In genomic region chr13:36673838-36674326, GRCh38 we compare ENCODE assay signal across 7 cellular contexts. TPM values are rescaled to one million over a fixed set of nuclear protein-coding genes. Genes with fewer than 3 reads are reported as not detected.
DNase-seq lines count a peak whose midpoint lies in the region; TF ChIP-seq lines count a peak whose summit lies in the region.

Gene SERTM1 (plus strand): TSS chr13:36674020. CDS start chr13:36695079, 21,059 bp downstream.

- no peak for TF ChIP-seq EP300 in stomach (IDR thresholded peaks at IDR 0.05)

- TF ChIP-seq CTCF in WERI-Rb-1 (IDR thresholded peaks at IDR 0.05; ENCODE audit: low read depth, low read length) (no peak), stomach (IDR thresholded peaks at IDR 0.05) (no peak), esophagus squamous epithelium (IDR thresholded peaks at IDR 0.05) (no peak)

- in situ Hi-C loops in KBM-7 (cut with MboI; ENCODE audit: low pct_unique_long_range_greater_than_20kb, low sequenced_read_pairs) = no loop called here

- TF ChIP-seq POLR2A in stomach (IDR thresholded peaks at IDR 0.05) (no peak), esophagus squamous epithelium (IDR thresholded peaks at IDR 0.05) (no peak)

- peaks cover 29% of the 10 kb centered on the region for H3K27me3 Mint-ChIP-seq in activated T-helper 2 cell treated with anti-CD3 and anti-CD28 coated beads, Interferon-gamma antibody, Interleukin-2, Interleukin-4, amounts not matched to agents 10 μg/mL and 5 μg/mL and 100 μg/mL, durations not matched to agents 14 hours and 24 hours and 36 hours (ENCODE audit: low read depth)

- H3K4me3 Mint-ChIP-seq in activated T-helper 2 cell treated with anti-CD3 and anti-CD28 coated beads, Interferon-gamma antibody, Interleukin-2, Interleukin-4, amounts not matched to agents 10 μg/mL and 5 μg/mL and 100 μg/mL, durations not matched to agents 14 hours and 24 hours and 36 hours (ENCODE audit: low read depth) = no peak within 1 kb of the TSS

- H3K36me3 Mint-ChIP-seq in activated T-helper 2 cell treated with anti-CD3 and anti-CD28 coated beads, Interferon-gamma antibody, Interleukin-2, Interleukin-4, amounts not matched to agents 10 μg/mL and 5 μg/mL and 100 μg/mL, durations not matched to agents 14 hours and 24 hours and 36 hours (ENCODE audit: low read depth) = no peaks in the 10 kb centered on the region

- H3K27ac ChIP-seq in WERI-Rb-1 (no peak within 1 kb of the TSS), iPS-18a (ENCODE audit: low read length) (no peak within 1 kb of the TSS), stomach (no peak within 1 kb of the TSS), esophagus squamous epithelium (no peak within 1 kb of the TSS)
- H3K27ac ChIP-seq in effector memory CD4-positive, alpha-beta T cell (ENCODE audit: insufficient read depth, low read length, poor library complexity, severe bottlenecking) = no peak within 1 kb of the TSS

- H3K4me1 Mint-ChIP-seq in activated T-helper 2 cell treated with anti-CD3 and anti-CD28 coated beads, Interferon-gamma antibody, Interleukin-2, Interleukin-4, amounts not matched to agents 10 μg/mL and 5 μg/mL and 100 μg/mL, durations not matched to agents 14 hours and 24 hours and 36 hours (ENCODE audit: low read depth) = no peaks in the 10 kb centered on the region

- H3K27ac Mint-ChIP-seq in activated T-helper 2 cell treated with anti-CD3 and anti-CD28 coated beads, Interferon-gamma antibody, Interleukin-2, Interleukin-4, amounts not matched to agents 10 μg/mL and 5 μg/mL and 100 μg/mL, durations not matched to agents 14 hours and 24 hours and 36 hours = no peak within 1 kb of the TSS

- peaks cover 11% of the 10 kb centered on the region for H3K4me1 ChIP-seq in iPS-18a (ENCODE audit: control insufficient read depth, low read depth, low read length)
- peaks cover 0 to 12% (median 10%) of the 10 kb centered on the region in 4 donors for H3K4me1 ChIP-seq in stomach
- H3K4me1 ChIP-seq in esophagus squamous epithelium = peaks cover 0 to 13% (median 8%) of the 10 kb centered on the region in 3 donors
- no peaks in the 10 kb centered on the region for H3K4me1 ChIP-seq in effector memory CD4-positive, alpha-beta T cell (ENCODE audit: control insufficient read depth, insufficient read depth, low read length, poor library complexity, severe bottlenecking)

- no peaks in the 10 kb centered on the region for H3K27me3 ChIP-seq in WERI-Rb-1 (ENCODE audit: insufficient read depth, low read depth, severe bottlenecking)
- peaks cover 59% of the 10 kb centered on the region for H3K27me3 ChIP-seq in iPS-18a (ENCODE audit: control insufficient read depth, insufficient read depth, low read length)
- peaks cover 0 to 49% (median 29%) of the 10 kb centered on the region in 3 donors for H3K27me3 ChIP-seq in stomach
- peaks cover 0 to 58% (median 4%) of the 10 kb centered on the region in 4 donors for H3K27me3 ChIP-seq in esophagus squamous epithelium
- no peaks in the 10 kb centered on the region for H3K27me3 ChIP-seq in effector memory CD4-positive, alpha-beta T cell (replicated peaks; ENCODE audit: control insufficient read depth, insufficient read depth, low read length, poor library complexity, severe bottlenecking)

- WGBS in stomach, 5 donors = 3 to 8% (median 4%) methylated on average over 18 to 56 of the region's 56 CpGs
- WGBS in esophagus squamous epithelium, 2 donors = 1% methylated on average over 29 of the region's 56 CpGs; no CpG with 5 or more reads in 1 of the 2 donors

- intact Hi-C loops in stomach (cut with DNase I; ENCODE audit: low total_unique reads) (no loop called here), esophagus squamous epithelium (cut with DNase I) (no loop called here)
- intact Hi-C loops in activated T-helper 2 cell treated with anti-CD3 and anti-CD28 coated beads, Interferon-gamma antibody, Interleukin-2, Interleukin-4, amounts not matched to agents 10 μg/mL and 5 μg/mL and 100 μg/mL, durations not matched to agents 14 hours and 24 hours and 36 hours (cut with micrococcal nuclease) = no loop called here

- no peak within 1 kb of the TSS for H3K9ac ChIP-seq in iPS-18a (ENCODE audit: low read length)

- H3K9me3 Mint-ChIP-seq in activated T-helper 2 cell treated with anti-CD3 and anti-CD28 coated beads, Interferon-gamma antibody, Interleukin-2, Interleukin-4, amounts not matched to agents 10 μg/mL and 5 μg/mL and 100 μg/mL, durations not matched to agents 14 hours and 24 hours and 36 hours = no peaks in the 10 kb centered on the region

- no peaks in the 10 kb centered on the region for H3K9me3 ChIP-seq in WERI-Rb-1 (ENCODE audit: severe bottlenecking)
- no peaks in the 10 kb centered on the region for H3K9me3 ChIP-seq in iPS-18a (ENCODE audit: control insufficient read depth, low read depth, low read length)
- H3K9me3 ChIP-seq in stomach = no peaks in the 10 kb centered on the region
- no peaks in the 10 kb centered on the region for H3K9me3 ChIP-seq in esophagus squamous epithelium
- no peaks in the 10 kb centered on the region for H3K9me3 ChIP-seq in effector memory CD4-positive, alpha-beta T cell (ENCODE audit: control insufficient read depth, low read length)

- H3K36me3 ChIP-seq in WERI-Rb-1 (no peaks in the 10 kb centered on the region), iPS-18a (ENCODE audit: control insufficient read depth, low read depth, low read length) (no peaks in the 10 kb centered on the region), stomach (no peaks in the 10 kb centered on the region), esophagus squamous epithelium (no peaks in the 10 kb centered on the region)
- no peaks in the 10 kb centered on the region for H3K36me3 ChIP-seq in effector memory CD4-positive, alpha-beta T cell (ENCODE audit: control insufficient read depth, insufficient read depth, low read length)

- DNase-seq in KBM-7 (peak; percentile 37), WERI-Rb-1 (peak; percentile 59), stomach (no peak), esophagus squamous epithelium (lab: John Stamatoyannopoulos, UW) (no peak)
- DNase-seq in activated T-helper 2 cell treated with anti-CD3 and anti-CD28 coated beads, Interferon-gamma antibody, Interleukin-2, Interleukin-4, amounts not matched to agents 10 μg/mL and 5 μg/mL and 100 μg/mL, durations not matched to agents 14 hours and 24 hours and 36 hours (ENCODE audit: low spot score) = no peak
- no peak for DNase-seq in effector memory CD4-positive, alpha-beta T cell

- H3K4me3 ChIP-seq in WERI-Rb-1 (ENCODE audit: low read depth, low read length) (peak within 1 kb of the TSS; percentile 59), iPS-18a (ENCODE audit: low read length) (peak within 1 kb of the TSS; percentile 53), stomach (peak within 1 kb of the TSS; percentile 22 to 43 (median 27)), esophagus squamous epithelium (peak within 1 kb of the TSS in 2 of 4 donors; percentile 20 to 49)
- H3K4me3 ChIP-seq in effector memory CD4-positive, alpha-beta T cell (ENCODE audit: insufficient read depth, low read depth, low read length, poor library complexity, severe bottlenecking) = no peak within 1 kb of the TSS

RNA-seq across cellular contexts. Expression of gene SERTM1, which starts in this region (rescaled TPM):
- total RNA-seq in stomach (under 1 TPM in 3 of 5 donors, not detected in 2; 0.37 to 0.87 (median 0.43) TPM), esophagus squamous epithelium (not detected)
- polyA plus RNA-seq in stomach = under 1 TPM; 0.05 to 0.92 (median 0.50) TPM
- total RNA-seq in activated T-helper 2 cell treated with anti-CD3 and anti-CD28 coated beads, Interferon-gamma antibody, Interleukin-2, Interleukin-4, amounts not matched to agents 10 μg/mL and 5 μg/mL and 100 μg/mL, durations not matched to agents 14 hours and 24 hours and 36 hours = not detected in 2 replicates

Comparison
In these comparisons a context has a peak if more than half of its experiments do, and no peak if none do; other contexts are left out.
1. DNase-seq: peak in KBM-7 (single experiment) and WERI-Rb-1 (single experiment); none in stomach (single experiment), esophagus squamous epithelium (single experiment), activated T-helper 2 cell treated with anti-CD3 and anti-CD28 coated beads, Interferon-gamma antibody, Interleukin-2, Interleukin-4, amounts not matched to agents 10 μg/mL and 5 μg/mL and 100 μg/mL, durations not matched to agents 14 hours and 24 hours and 36 hours (single experiment) and effector memory CD4-positive, alpha-beta T cell (0 of 3).